9 cellular contexts compared by ENCODE assay signal in the genomic region with DNA sequence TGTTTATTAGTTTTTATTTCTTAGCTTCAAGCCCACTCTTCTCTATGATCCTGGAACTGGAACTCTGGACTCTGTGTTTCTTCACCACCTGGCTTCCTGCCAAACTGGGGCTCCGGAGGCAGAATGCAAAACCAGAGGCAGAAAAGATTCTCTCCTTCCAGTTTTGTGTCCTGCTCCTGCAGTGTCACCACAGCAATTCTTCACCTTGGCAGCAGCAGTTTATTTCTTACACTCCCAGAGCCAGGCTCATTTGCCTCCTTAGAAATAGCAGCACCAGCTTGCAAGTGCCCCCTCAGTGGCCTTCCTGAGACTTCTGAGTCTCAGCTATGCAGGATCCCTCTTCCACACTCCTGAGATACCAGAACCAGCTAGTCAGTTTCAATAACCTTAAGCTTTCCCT. TPM values are rescaled to one million over a fixed set of nuclear protein-coding genes. Genes with fewer than 3 reads are reported as not detected.
DNase-seq lines count a peak whose midpoint lies in the region; ATAC-seq and TF ChIP-seq lines count a peak whose summit lies in the region.
"Had no signal": no experiment of that assay in that cellular context is flagged by ENCODE, and none has a peak within 500 bp of the region (broad histone marks: within the 10 kb centered on the region; RNA-seq: fewer than 3 reads in every experiment).

No MANE protein-coding gene starts in this region.

- H3K9me3 ChIP-seq in IMR-90 (ENCODE audit: control insufficient read depth, insufficient read depth, low read length) (no peaks in the 10 kb centered on the region), body of pancreas (no peaks in the 10 kb centered on the region), mesenchymal stem cell (ENCODE audit: control insufficient read depth, low read length) (no peaks in the 10 kb centered on the region), OCI-LY7 (ENCODE audit: low read length) (no peaks in the 10 kb centered on the region)
- H3K9me3 ChIP-seq: Peyer's patch had no signal

- H3K4me1 ChIP-seq in IMR-90 (ENCODE audit: control insufficient read depth, insufficient read depth, low read length): no peaks in the 10 kb centered on the region
- H3K4me1 ChIP-seq in body of pancreas: no peaks in the 10 kb centered on the region
- H3K4me1 ChIP-seq in mesenchymal stem cell (ENCODE audit: control insufficient read depth, insufficient read depth, low read depth, low read length): no peaks in the 10 kb centered on the region
- no peaks in the 10 kb centered on the region for H3K4me1 ChIP-seq in OCI-LY7 (ENCODE audit: insufficient read depth, low read length, poor library complexity, severe bottlenecking)
- H3K4me1 ChIP-seq: Peyer's patch had no signal

- no TSS peak for BruUV-seq in IMR-90 (replicated peaks; lab: Mats Ljungman, UMichigan)
- BruUV-seq in OCI-LY7 (replicated peaks; lab: Mats Ljungman, UMichigan): no TSS peak

- H4K20me1 ChIP-seq in IMR-90 (ENCODE audit: insufficient read depth, low read length): no peaks in the 10 kb centered on the region
- no peaks in the 10 kb centered on the region for H4K20me1 ChIP-seq in OCI-LY7 (ENCODE audit: insufficient read depth, low read length)

- H3K4me3 ChIP-seq in IMR-90 (ENCODE audit: insufficient read depth, low read depth, low read length): no peak overlapping the region
- H3K4me3 ChIP-seq in body of pancreas: no peak overlapping the region
- H3K4me3 ChIP-seq in mesenchymal stem cell (ENCODE audit: insufficient read depth in 1 of 2, low read depth in 1 of 2, low read length in 2 of 2): no peak overlapping the region
- H3K4me3 ChIP-seq in OCI-LY7 (ENCODE audit: low read depth, low read length, poor library complexity, severe bottlenecking): no peak overlapping the region
- H3K4me3 ChIP-seq: Peyer's patch had no signal

- H2BK20ac ChIP-seq in IMR-90 (ENCODE audit: low read depth, low read length): no peak overlapping the region

- no peak overlapping the region for H4K5ac ChIP-seq in IMR-90 (ENCODE audit: low read depth, low read length)

- no peaks in the 10 kb centered on the region for H3K9me2 ChIP-seq in OCI-LY7 (ENCODE audit: insufficient read depth, low read length)

- TF ChIP-seq POLR2A in IMR-90 (IDR thresholded peaks at IDR 0.05; ENCODE audit: low read depth, low read length) (no peak), body of pancreas (IDR thresholded peaks at IDR 0.05) (no peak)

- H3K4ac ChIP-seq in IMR-90 (ENCODE audit: low read depth, low read length) (no peak overlapping the region), mesenchymal stem cell (ENCODE audit: low read depth in 1 of 2, low read length in 2 of 2) (no peak overlapping the region)

- no peak overlapping the region for H2BK5ac ChIP-seq in IMR-90 (ENCODE audit: low read depth, low read length, poor library complexity, severe bottlenecking)
- no peak overlapping the region for H2BK5ac ChIP-seq in mesenchymal stem cell (ENCODE audit: low read depth, low read length, poor library complexity, severe bottlenecking)

- H3K9me1 ChIP-seq in IMR-90 (ENCODE audit: insufficient read depth, low read length): no peaks in the 10 kb centered on the region

- TF ChIP-seq CTCF in IMR-90 (conservative IDR thresholded peaks at IDR 0.05; ENCODE audit: low read depth, low read length) (no peak), body of pancreas (IDR thresholded peaks at IDR 0.05) (no peak), OCI-LY7 (conservative IDR thresholded peaks at IDR 0.05; ENCODE audit: low read length) (no peak)

- H3K79me1 ChIP-seq in IMR-90 (ENCODE audit: low read depth in 1 of 2, low read length in 2 of 2): no peaks in the 10 kb centered on the region
- no peaks in the 10 kb centered on the region for H3K79me1 ChIP-seq in mesenchymal stem cell (replicated peaks; ENCODE audit: low read length, poor library complexity, severe bottlenecking)

- POLR2A ChIA-PET in IMR-90 (lab: Charles Lee; ENCODE audit: unreplicated experiment): no interaction called here
- POLR2A ChIA-PET in OCI-LY7 (lab: Charles Lee): interaction anchor here (0.5 to 1.2 kb wide), 2 partner anchors 8 to 64 kb away, joined by 3 to 5 read pairs; no protein-coding TSS in a partner anchor

- H3K56ac ChIP-seq in IMR-90 (ENCODE audit: extremely low read depth, insufficient read depth, low read length): no peak overlapping the region

- no peak overlapping the region for H2AFZ ChIP-seq in IMR-90 (replicated peaks; ENCODE audit: low read length, poor library complexity)
- H2AFZ ChIP-seq in mesenchymal stem cell (ENCODE audit: low read depth, low read length): peak overlapping the region; percentile 14
- H2AFZ ChIP-seq in OCI-LY7 (ENCODE audit: low read length): no peak overlapping the region

- no peak overlapping the region for H3K4me2 ChIP-seq in IMR-90 (ENCODE audit: low read depth, low read length)
- H3K4me2 ChIP-seq in mesenchymal stem cell (ENCODE audit: low read length, poor library complexity, severe bottlenecking): no peak overlapping the region
- no peak overlapping the region for H3K4me2 ChIP-seq in OCI-LY7 (ENCODE audit: low read length)

- H3K27ac ChIP-seq in IMR-90 (ENCODE audit: insufficient read depth, low read length) (no peak overlapping the region), body of pancreas (no peak overlapping the region), mesenchymal stem cell (ENCODE audit: low read length, poor library complexity, severe bottlenecking) (no peak overlapping the region), OCI-LY7 (ENCODE audit: low read depth, low read length, poor library complexity, severe bottlenecking) (no peak overlapping the region)
- H3K27ac ChIP-seq: Peyer's patch had no signal

- WGBS in IMR-90 (ENCODE audit: extremely low coverage in 2 of 2, insufficient read length in 1 of 2), 2 experiments: 20% methylated on average over 1 of the region's 1 CpG; no CpG with 5 or more reads in 1 of the 2 experiments
- 3% methylated on average over 1 of the region's 1 CpG for WGBS in body of pancreas, 2 donors
- 20% methylated on average over 1 of the region's 1 CpG for WGBS in mesenchymal stem cell

- H2AK5ac ChIP-seq in IMR-90 (ENCODE audit: low read depth, low read length) (no peak overlapping the region), mesenchymal stem cell (ENCODE audit: low read length, severe bottlenecking) (no peak overlapping the region)

- ATAC-seq in IMR-90 (ENCODE audit: low read depth): no peak
- no peak for ATAC-seq in body of pancreas

- H2BK120ac ChIP-seq in IMR-90 (ENCODE audit: low read depth, low read length): no peak overlapping the region
- no peak overlapping the region for H2BK120ac ChIP-seq in mesenchymal stem cell (ENCODE audit: low read depth, low read length)

- TF ChIP-seq RAD21 in IMR-90 (IDR thresholded peaks at IDR 0.05; ENCODE audit: low read length): no peak

- H3K27me3 ChIP-seq in IMR-90 (ENCODE audit: control insufficient read depth, insufficient read depth, low read length): no peaks in the 10 kb centered on the region; the same call in 1 of the 2 replicates
- no peaks in the 10 kb centered on the region for H3K27me3 ChIP-seq in body of pancreas
- H3K27me3 ChIP-seq in mesenchymal stem cell (ENCODE audit: control insufficient read depth in 1 of 2, insufficient read depth in 1 of 2, low read length in 2 of 2): no peaks in the 10 kb centered on the region
- H3K27me3 ChIP-seq: Peyer's patch had no signal

- peak overlapping the region; percentile 55 for H2AK9ac ChIP-seq in IMR-90 (replicated peaks; ENCODE audit: low read depth, low read length, poor library complexity)

- H2BK12ac ChIP-seq in mesenchymal stem cell (ENCODE audit: low read length in 2 of 2): no peak overlapping the region

- in situ Hi-C loops in IMR-90 (cut with MboI; ENCODE audit: low sequenced_read_pairs): no loop called here

- H4K91ac ChIP-seq in IMR-90 (ENCODE audit: insufficient read depth, low read depth, low read length): no peak overlapping the region
- no peak overlapping the region for H4K91ac ChIP-seq in mesenchymal stem cell (ENCODE audit: low read length)

- H3K9ac ChIP-seq in IMR-90 (ENCODE audit: low read depth, low read length) (no peak overlapping the region), mesenchymal stem cell (ENCODE audit: low read length) (no peak overlapping the region)

- H3K18ac ChIP-seq in IMR-90 (ENCODE audit: low read depth, low read length): no peak overlapping the region
- H3K18ac ChIP-seq in mesenchymal stem cell (ENCODE audit: low read depth in 1 of 2, low read length in 2 of 2): no peak overlapping the region

- H2BK15ac ChIP-seq in IMR-90 (ENCODE audit: low read depth, low read length) (no peak overlapping the region), mesenchymal stem cell (ENCODE audit: low read depth, poor library complexity, severe bottlenecking) (no peak overlapping the region)

- peak; percentile 15 for DNase-seq in Daoy (ENCODE audit: low read depth)
- no peak for DNase-seq in IMR-90
- peak; percentile 6 to 30 (median 14) for DNase-seq in body of pancreas
- peak; percentile 48 for DNase-seq in mesenchymal stem cell
- no peak for DNase-seq in occipital lobe (lab: John Stamatoyannopoulos, UW)
- DNase-seq in OCI-LY7 (ENCODE audit: low spot score): no peak
- DNase-seq in MV-4-11 (lab: John Stamatoyannopoulos, UW): no peak
- DNase-seq: NCI-H146, Peyer's patch had no signal

- H3K23ac ChIP-seq in IMR-90 (ENCODE audit: low read depth, low read length) (no peak overlapping the region), mesenchymal stem cell (ENCODE audit: low read length in 2 of 2) (no peak overlapping the region)

- intact Hi-C loops in IMR-90 (cut with micrococcal nuclease): no loop called here
- intact Hi-C loops in body of pancreas (cut with DNase I): no loop called here
- intact Hi-C loops in OCI-LY7 (cut with micrococcal nuclease; ENCODE audit: unreplicated experiment): no loop called here

- H3K14ac ChIP-seq in IMR-90 (replicated peaks; ENCODE audit: low read depth, low read length) (no peak overlapping the region), mesenchymal stem cell (ENCODE audit: low read length in 2 of 2) (no peak overlapping the region)

- H3K36me3 ChIP-seq in IMR-90 (ENCODE audit: control insufficient read depth, insufficient read depth, low read length) (no peaks in the 10 kb centered on the region), body of pancreas (replicated peaks in 1 of 2; ENCODE audit: insufficient read depth in 1 of 2, low read depth in 2 of 2) (no peaks in the 10 kb centered on the region), mesenchymal stem cell (ENCODE audit: control insufficient read depth in 1 of 2, insufficient read depth in 2 of 2, low read depth in 1 of 2, low read length in 2 of 2) (no peaks in the 10 kb centered on the region), OCI-LY7 (ENCODE audit: insufficient read depth, low read length) (no peaks in the 10 kb centered on the region)
- H3K36me3 ChIP-seq: Peyer's patch had no signal

- H3K79me2 ChIP-seq in OCI-LY7 (ENCODE audit: insufficient read depth, low read depth, low read length): no peaks in the 10 kb centered on the region

- CTCF ChIA-PET in IMR-90 (lab: Yijun Ruan, JAX) (interaction anchor here (1.2 kb wide), 1 partner anchor 103 kb away, joined by 3 read pairs; no protein-coding TSS in a partner anchor), OCI-LY7 (lab: Charles Lee; ENCODE audit: unreplicated experiment) (no interaction called here)

- dilution Hi-C loops in IMR-90 (cut with HindIII; ENCODE audit: low sequenced_read_pairs, unreplicated experiment): no loop called here

- H4K8ac ChIP-seq in IMR-90 (ENCODE audit: low read depth in 2 of 2, low read length in 2 of 2) (no peak overlapping the region), mesenchymal stem cell (ENCODE audit: low read length) (no peak overlapping the region)

RNA-seq across cellular contexts. Expression of a gene that starts 26.7 kb away (rescaled TPM):
- 20.1 and 28.1 TPM in 2 replicates for total RNA-seq in Daoy (2014; rRNA removed; shearing (Covaris generic))
- total RNA-seq in IMR-90 (2012; rRNA removed) (4.8 and 6.7 TPM in 2 replicates), body of pancreas (under 1 TPM in 1 of 2 donors, not detected in 1; 0.78 TPM), occipital lobe (130 TPM), OCI-LY7 (2022) (25.4 and 31.2 TPM in 2 replicates)
- 2.6 and 3.7 TPM in 2 replicates for polyA plus RNA-seq in IMR-90 (2012; rRNA removed)
- 2.1 TPM in 2 replicates for polyA plus RNA-seq in IMR-90 (2012; cell fraction: cytosol; rRNA removed)
- 0.67 and 1.8 TPM in 2 replicates for polyA plus RNA-seq in IMR-90 (2012; cell fraction: nucleus; rRNA removed; ENCODE audit: low replicate concordance)
- 4.2 TPM for polyA plus RNA-seq in mesenchymal stem cell (2013, experiment 1 of 2)
- 4.5 TPM for polyA plus RNA-seq in mesenchymal stem cell (2013, experiment 2 of 2)
- 36.5 and 40.2 TPM in 2 replicates for total RNA-seq in OCI-LY7 (2014; rRNA removed; shearing (Covaris generic))

Comparison
In these comparisons a context has a peak if more than half of its experiments do, and no peak if none do; other contexts are left out.
1. DNase-seq: peak in Daoy (single experiment), body of pancreas (4 of 4) and mesenchymal stem cell (single experiment); none in IMR-90 (single experiment), occipital lobe (single experiment), OCI-LY7 (single experiment) and MV-4-11 (single experiment).